3 cellular contexts compared by ENCODE assay signal in genomic region chr12:85558684-85559083, GRCh38.
TF ChIP-seq lines count a peak whose summit lies in the region.

No MANE protein-coding gene starts in this region.

TF ChIP-seq in HCT116, 20 proteins besides CTCF, POLR2A, EP300 and RAD21 (continued from another document):
- no peak for TF ChIP-seq REST (IDR thresholded peaks at IDR 0.05; ENCODE audit: low read depth)
- TF ChIP-seq, protein P1, sequence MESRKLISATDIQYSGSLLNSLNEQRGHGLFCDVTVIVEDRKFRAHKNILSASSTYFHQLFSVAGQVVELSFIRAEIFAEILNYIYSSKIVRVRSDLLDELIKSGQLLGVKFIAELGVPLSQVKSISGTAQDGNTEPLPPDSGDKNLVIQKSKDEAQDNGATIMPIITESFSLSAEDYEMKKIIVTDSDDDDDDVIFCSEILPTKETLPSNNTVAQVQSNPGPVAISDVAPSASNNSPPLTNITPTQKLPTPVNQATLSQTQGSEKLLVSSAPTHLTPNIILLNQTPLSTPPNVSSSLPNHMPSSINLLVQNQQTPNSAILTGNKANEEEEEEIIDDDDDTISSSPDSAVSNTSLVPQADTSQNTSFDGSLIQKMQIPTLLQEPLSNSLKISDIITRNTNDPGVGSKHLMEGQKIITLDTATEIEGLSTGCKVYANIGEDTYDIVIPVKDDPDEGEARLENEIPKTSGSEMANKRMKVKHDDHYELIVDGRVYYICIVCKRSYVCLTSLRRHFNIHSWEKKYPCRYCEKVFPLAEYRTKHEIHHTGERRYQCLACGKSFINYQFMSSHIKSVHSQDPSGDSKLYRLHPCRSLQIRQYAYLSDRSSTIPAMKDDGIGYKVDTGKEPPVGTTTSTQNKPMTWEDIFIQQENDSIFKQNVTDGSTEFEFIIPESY (IDR thresholded peaks at IDR 0.05; ENCODE audit: extremely low read depth, insufficient replicate concordance, low read length): no peak
- TF ChIP-seq SP1 (IDR thresholded peaks at IDR 0.05; ENCODE audit: low read depth): no peak
- TF ChIP-seq FOSL1 (IDR thresholded peaks at IDR 0.05; ENCODE audit: low read depth): no peak
- no peak for TF ChIP-seq ATF3 (IDR thresholded peaks at IDR 0.05)
- TF ChIP-seq SIN3A (IDR thresholded peaks at IDR 0.05; ENCODE audit: low read depth): no peak

TF ChIP-seq in SK-N-SH, 30 proteins besides CTCF, POLR2A, EP300 and RAD21 (continued from another document):
- TF ChIP-seq REST (IDR thresholded peaks at IDR 0.05; ENCODE audit: low read depth, low read length) (no peak), ELF1 (IDR thresholded peaks at IDR 0.05) (no peak), TAF1 (IDR thresholded peaks at IDR 0.05; ENCODE audit: borderline replicate concordance, low read depth, low read length) (no peak), RCOR1 (IDR thresholded peaks at IDR 0.05; ENCODE audit: low read length) (no peak), JUND (IDR thresholded peaks at IDR 0.05) (no peak), GABPA (IDR thresholded peaks at IDR 0.05; ENCODE audit: low read depth) (no peak)
- TF ChIP-seq, protein P2, sequence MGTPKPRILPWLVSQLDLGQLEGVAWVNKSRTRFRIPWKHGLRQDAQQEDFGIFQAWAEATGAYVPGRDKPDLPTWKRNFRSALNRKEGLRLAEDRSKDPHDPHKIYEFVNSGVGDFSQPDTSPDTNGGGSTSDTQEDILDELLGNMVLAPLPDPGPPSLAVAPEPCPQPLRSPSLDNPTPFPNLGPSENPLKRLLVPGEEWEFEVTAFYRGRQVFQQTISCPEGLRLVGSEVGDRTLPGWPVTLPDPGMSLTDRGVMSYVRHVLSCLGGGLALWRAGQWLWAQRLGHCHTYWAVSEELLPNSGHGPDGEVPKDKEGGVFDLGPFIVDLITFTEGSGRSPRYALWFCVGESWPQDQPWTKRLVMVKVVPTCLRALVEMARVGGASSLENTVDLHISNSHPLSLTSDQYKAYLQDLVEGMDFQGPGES (IDR thresholded peaks at IDR 0.05; ENCODE audit: low read depth, low read length): no peak

TF ChIP-seq in neural cell, 6 proteins besides CTCF, POLR2A, EP300 and RAD21 (continued from another document):
- no peak for TF ChIP-seq REST (IDR thresholded peaks at IDR 0.05; ENCODE audit: borderline replicate concordance)
TF ChIP-seq in neural cell: peak in this region for 1.
